ENCODE assay signal across 14 cellular contexts in the genomic region with DNA sequence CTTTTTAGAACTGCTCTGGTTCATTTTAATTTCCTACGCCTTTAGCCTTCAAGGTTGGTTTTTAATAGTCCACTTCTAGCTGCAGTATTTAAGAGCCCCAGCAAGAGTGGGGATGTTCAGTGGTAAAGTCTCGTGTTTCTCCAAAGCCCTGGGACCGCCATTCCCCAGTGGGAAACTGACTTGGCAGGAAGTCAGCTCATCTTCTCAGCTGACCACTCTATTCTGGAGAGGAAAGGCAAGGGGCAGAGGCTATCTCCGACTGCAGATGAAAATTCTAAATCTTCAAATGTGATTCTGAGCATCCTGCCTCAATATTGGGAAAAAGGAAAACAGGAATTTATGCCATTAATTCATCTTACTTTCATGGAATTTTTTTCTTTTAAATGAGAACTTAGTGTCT.
"Had no signal": no experiment of that assay in that cellular context is flagged by ENCODE, and none has a peak within 500 bp of the region (broad histone marks: within the 10 kb centered on the region; RNA-seq: fewer than 3 reads in every experiment).

No MANE protein-coding gene starts in this region.

- DNase-seq: activated CD4-positive, CD25-positive, alpha-beta regulatory T cell; activated naive CD4-positive, alpha-beta T cell treated with Interleukin-2 at 50 U/mL for 16 hours; activated T-cell treated with anti-CD3 and anti-CD28 coated beads, Interleukin-2, amount 50 U/mL, for 4 hours; amniotic stem cell; body of pancreas; dermis blood vessel endothelial cell; mesenchymal stem cell; SIG-M5; small intestine; stimulated activated naive CD4-positive, alpha-beta T cell; upper lobe of left lung had no signal

- H3K27me3 Mint-ChIP-seq: central memory CD8-positive, alpha-beta T cell had no signal

- H3K27me3 ChIP-seq: body of pancreas, suprapubic skin, upper lobe of left lung had no signal

- H3K27ac ChIP-seq: body of pancreas, suprapubic skin, upper lobe of left lung had no signal

- H3K9me3 Mint-ChIP-seq: activated T-cell treated with anti-CD3 and anti-CD28 coated beads, Interleukin-2, amount 50 U/mL, for 4 hours; central memory CD8-positive, alpha-beta T cell had no signal

- H3K4me3 Mint-ChIP-seq: activated T-cell treated with anti-CD3 and anti-CD28 coated beads, Interleukin-2, amount 50 U/mL, for 4 hours; central memory CD8-positive, alpha-beta T cell had no signal

- ATAC-seq: body of pancreas, left lobe of liver had no signal

- H3K4me3 ChIP-seq: body of pancreas, suprapubic skin, upper lobe of left lung had no signal
